21 cellular contexts compared by ENCODE assay signal in the genomic region with DNA sequence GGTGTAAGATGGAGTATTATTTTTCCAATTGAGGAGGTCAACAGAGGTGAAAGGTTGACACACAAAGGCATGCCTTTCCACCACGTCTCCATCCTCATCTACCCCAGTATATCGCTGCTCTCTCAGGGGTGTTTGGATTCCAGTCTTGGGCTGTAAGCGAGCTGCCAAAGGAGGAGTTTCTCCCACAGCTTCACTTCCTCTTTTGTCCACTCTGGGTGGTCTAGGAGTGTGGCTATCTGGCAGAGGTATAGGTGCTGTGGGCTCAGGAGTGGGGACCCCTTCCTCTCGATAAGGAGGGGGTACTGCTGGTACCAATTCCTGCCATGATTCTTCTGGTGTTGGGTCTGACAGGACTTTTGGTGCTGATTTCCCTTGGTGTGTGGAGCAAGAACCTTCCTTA.
"Had no signal": no experiment of that assay in that cellular context is flagged by ENCODE, and none has a peak within 500 bp of the region (broad histone marks: within the 10 kb centered on the region; RNA-seq: fewer than 3 reads in every experiment).

No MANE protein-coding gene starts in this region.

- H3K4me1 Mint-ChIP-seq: activated naive CD4-positive, alpha-beta T cell treated with anti-CD3 and anti-CD28 coated beads, Interleukin-2, amount 10 ng/mL, durations not matched to agents 7 days and 5 days; activated naive CD8-positive, alpha-beta T cell treated with anti-CD3 and anti-CD28 coated beads for 36 hours had no signal

- H3K36me3 ChIP-seq: brain microvascular endothelial cell, cardiac muscle cell had no signal

- H3K27me3 Mint-ChIP-seq: activated naive CD4-positive, alpha-beta T cell treated with anti-CD3 and anti-CD28 coated beads, Interleukin-2, amount 10 ng/mL, durations not matched to agents 7 days and 5 days; activated naive CD8-positive, alpha-beta T cell treated with anti-CD3 and anti-CD28 coated beads for 36 hours had no signal

- DNase-seq: activated CD4-positive, alpha-beta T cell treated with anti-CD3 and anti-CD28 coated beads for 4 hours; activated CD8-positive, alpha-beta memory T cell treated with anti-CD3 and anti-CD28 coated beads, Interleukin-2, amount 50 U/mL, for 4 hours; activated CD8-positive, alpha-beta T cell treated with anti-CD3 and anti-CD28 coated beads for 36 hours; activated gamma-delta T cell treated with Interleukin-2 at 50 U/mL for 16 hours; activated naive CD4-positive, alpha-beta T cell treated with anti-CD3 and anti-CD28 coated beads, Interleukin-2, amount 10 ng/mL, durations not matched to agents 7 days and 5 days; activated naive CD8-positive, alpha-beta T cell treated with anti-CD3 and anti-CD28 coated beads for 36 hours; activated T-cell treated with anti-CD3 and anti-CD28 coated beads, Interleukin-2, amount 50 U/mL, for 72 hours; brain microvascular endothelial cell; Karpas-422; NCI-H1105 treated with DMSO at 0.1 percent for 48 hours; NCI-H1436 treated with DMSO at 0.1 percent for 48 hours; NCI-H187 treated with DMSO at 0.1 percent for 48 hours; NCI-H2081 treated with DMSO at 0.1 percent for 48 hours; NCI-H446; SHP77 treated with DMSO at 0.1 percent for 48 hours had no signal

- H3K4me3 ChIP-seq: cardiac muscle cell had no signal

- H3K27ac ChIP-seq: brain microvascular endothelial cell, cardiac muscle cell had no signal

- FAIRE-seq: RCC 7860, TTC549 had no signal

- H3K27me3 ChIP-seq: brain microvascular endothelial cell, cardiac muscle cell had no signal

- H3K36me3 Mint-ChIP-seq: activated naive CD4-positive, alpha-beta T cell treated with anti-CD3 and anti-CD28 coated beads, Interleukin-2, amount 10 ng/mL, durations not matched to agents 7 days and 5 days had no signal

- ATAC-seq: activated CD4-positive, CD25-positive, alpha-beta regulatory T cell treated with anti-CD3 and anti-CD28 coated beads, Interleukin-2, amount 50 U/mL, for 24 hours; activated CD8-positive, alpha-beta T cell treated with anti-CD3 and anti-CD28 coated beads for 36 hours; activated T-cell treated with anti-CD3 and anti-CD28 coated beads, Interleukin-2, amount 50 U/mL, for 72 hours had no signal

- H3K4me3 Mint-ChIP-seq: activated CD8-positive, alpha-beta T cell treated with anti-CD3 and anti-CD28 coated beads for 36 hours; activated naive CD4-positive, alpha-beta T cell treated with anti-CD3 and anti-CD28 coated beads, Interleukin-2, amount 10 ng/mL, durations not matched to agents 7 days and 5 days; activated naive CD8-positive, alpha-beta T cell treated with anti-CD3 and anti-CD28 coated beads for 36 hours; activated T-cell treated with anti-CD3 and anti-CD28 coated beads, Interleukin-2, amount 50 U/mL, for 72 hours; T-helper 1 cell treated with Interleukin-12 subunit alpha and Interleukin-12 subunit beta and Interleukin-4 antibody, amounts not matched to agents 30 μg/mL and 1 μg/mL, for 36 hours had no signal

- H3K27ac Mint-ChIP-seq: activated CD8-positive, alpha-beta T cell treated with anti-CD3 and anti-CD28 coated beads for 36 hours; activated naive CD4-positive, alpha-beta T cell treated with anti-CD3 and anti-CD28 coated beads, Interleukin-2, amount 10 ng/mL, durations not matched to agents 7 days and 5 days; activated naive CD8-positive, alpha-beta T cell treated with anti-CD3 and anti-CD28 coated beads for 36 hours; activated T-cell treated with anti-CD3 and anti-CD28 coated beads, Interleukin-2, amount 50 U/mL, for 72 hours; activated T-helper 2 cell treated with anti-CD3 and anti-CD28 coated beads, Interferon-gamma antibody, Interleukin-2, Interleukin-4, amounts not matched to agents 10 μg/mL and 5 μg/mL and 100 μg/mL, durations not matched to agents 14 hours and 24 hours and 36 hours; T-helper 1 cell treated with Interleukin-12 subunit alpha and Interleukin-12 subunit beta and Interleukin-4 antibody, amounts not matched to agents 30 μg/mL and 1 μg/mL, for 36 hours had no signal
